28 cellular contexts compared by ENCODE assay signal in genomic region chr21:34181418-34181817, GRCh38.
A peak's percentile ranks its signal among the peaks of the same experiment; 100 is the strongest.
DNase-seq lines count a peak whose midpoint lies in the region; ATAC-seq, FAIRE-seq and TF ChIP-seq lines count a peak whose summit lies in the region.
"Had no signal": no experiment of that assay in that cellular context is flagged by ENCODE, and none has a peak within 500 bp of the region (broad histone marks: within the 10 kb centered on the region; RNA-seq: fewer than 3 reads in every experiment).

No MANE protein-coding gene starts in this region.

- ATAC-seq in Right ventricle myocardium inferior (no peak), psoas muscle (peak in 2 of 4 donors; percentile 48 to 63)
- ATAC-seq in stimulated activated effector memory CD8-positive, alpha-beta T cell treated with anti-CD3 and anti-CD28 coated beads, Interleukin-12 subunit alpha, Interleukin-12 subunit beta, amount 100 ng/mL, for 72 hours, result no peak
- ATAC-seq: activated CD4-positive, alpha-beta T cell treated with anti-CD3 and anti-CD28 coated beads for 36 hours; HCT116 had no signal

- no peak for DNase-seq in left ventricle myocardium inferior
- DNase-seq in Right ventricle myocardium inferior (ENCODE audit: missing footprints), result no peak
- peak in 1 of 2 donors; percentile 62 for DNase-seq in psoas muscle
- no peak for DNase-seq in type B pancreatic cell (ENCODE audit: extremely low spot score, unreplicated experiment)
- no peak for DNase-seq in stimulated activated effector memory CD8-positive, alpha-beta T cell treated with anti-CD3 and anti-CD28 coated beads, Interleukin-12 subunit alpha, Interleukin-12 subunit beta, amount 100 ng/mL, for 72 hours (ENCODE audit: low spot score in 2 of 2)
- no peak for DNase-seq in C1 segment of cervical spinal cord (lab: John Stamatoyannopoulos, UW)
- no peak for DNase-seq in H54 (ENCODE audit: insufficient read length, low spot score)
- DNase-seq: activated CD4-positive, alpha-beta T cell treated with anti-CD3 and anti-CD28 coated beads for 36 hours; activated gamma-delta T cell; activated naive CD8-positive, alpha-beta T cell treated with anti-CD3 and anti-CD28 coated beads, Interleukin-2, amount 10 ng/mL, durations not matched to agents 7 days and 5 days; AML-193; CD4-positive, alpha-beta memory T cell; DMS 273 treated with DMSO at 0.1 percent for 48 hours; mesenchymal stem cell; MM.1S; NCI-H1436; NCI-H345; occipital lobe; stimulated activated CD4-positive, alpha-beta T cell treated with anti-CD3 and anti-CD28 coated beads, Interleukin-2, amount 100 ng/mL, for 24 hours; T-helper 2 cell had no signal

- H3K4me1 ChIP-seq in left ventricle myocardium inferior (peaks cover 6% of the 10 kb centered on the region), ectodermal cell (ENCODE audit: control insufficient read depth, insufficient read depth, low read length) (peaks cover 43% of the 10 kb centered on the region), psoas muscle (peaks cover 23% of the 10 kb centered on the region)
- H3K4me1 ChIP-seq: esophagus muscularis mucosa had no signal

- intact Hi-C loops in left ventricle myocardium inferior (cut with micrococcal nuclease) (no loop called here), Right ventricle myocardium inferior (cut with DNase I) (loop anchor here (5.0 kb wide), 1 partner anchor 54 kb away; no protein-coding TSS in a partner anchor), psoas muscle (cut with DNase I) (loop anchor here (5.0 kb wide), 2 partner anchors 39 to 49 kb away; no protein-coding TSS in a partner anchor)

- WGBS in ectodermal cell, 2 experiments, result 82 to 88% methylated on average over 7 of the region's 7 CpGs
- 51 to 70% (median 64%) methylated on average over 7 of the region's 7 CpGs for WGBS in psoas muscle, 3 donors

- H3K36me3 ChIP-seq in left ventricle myocardium inferior (no peaks in the 10 kb centered on the region), ectodermal cell (ENCODE audit: control insufficient read depth, insufficient read depth, low read length) (no peaks in the 10 kb centered on the region), psoas muscle (ENCODE audit: insufficient read depth in 1 of 2, low read depth in 1 of 2) (no peaks in the 10 kb centered on the region)
- H3K36me3 ChIP-seq: esophagus muscularis mucosa had no signal

- H3K4me1 Mint-ChIP-seq in type B pancreatic cell (ENCODE audit: unreplicated experiment), result peaks cover 28% of the 10 kb centered on the region
- no peaks in the 10 kb centered on the region for H3K4me1 Mint-ChIP-seq in stimulated activated effector memory CD8-positive, alpha-beta T cell treated with anti-CD3 and anti-CD28 coated beads, Interleukin-12 subunit alpha, Interleukin-12 subunit beta, amount 100 ng/mL, for 72 hours
- H3K4me1 Mint-ChIP-seq: CD4-positive, alpha-beta memory T cell had no signal

- H3K27me3 Mint-ChIP-seq in type B pancreatic cell, result peaks cover 3% of the 10 kb centered on the region
- H3K27me3 Mint-ChIP-seq: activated CD4-positive, alpha-beta T cell treated with anti-CD3 and anti-CD28 coated beads for 36 hours; activated naive CD8-positive, alpha-beta T cell treated with anti-CD3 and anti-CD28 coated beads, Interleukin-2, amount 10 ng/mL, durations not matched to agents 7 days and 5 days; CD4-positive, alpha-beta memory T cell had no signal

- no peak for TF ChIP-seq CTCF in left ventricle myocardium inferior (IDR thresholded peaks at IDR 0.05; ENCODE audit: borderline replicate concordance)
- TF ChIP-seq CTCF in psoas muscle (IDR thresholded peaks at IDR 0.05), result no peak
- no peak for TF ChIP-seq CTCF in type B pancreatic cell (conservative IDR thresholded peaks at IDR 0.05)

- no peak for FAIRE-seq in H54 (lab: Jason Lieb, UNC)
- FAIRE-seq: GM12891, HTR-8/SVneo, urothelium cell line had no signal

- no peaks in the 10 kb centered on the region for H3K9me3 ChIP-seq in left ventricle myocardium inferior (replicated peaks)
- no peaks in the 10 kb centered on the region for H3K9me3 ChIP-seq in ectodermal cell (ENCODE audit: control insufficient read depth, low read length)
- H3K9me3 ChIP-seq in psoas muscle, result no peaks in the 10 kb centered on the region
- H3K9me3 ChIP-seq: esophagus muscularis mucosa had no signal

- peaks cover 4% of the 10 kb centered on the region for H3K36me3 Mint-ChIP-seq in type B pancreatic cell
- H3K36me3 Mint-ChIP-seq in stimulated activated effector memory CD8-positive, alpha-beta T cell treated with anti-CD3 and anti-CD28 coated beads, Interleukin-12 subunit alpha, Interleukin-12 subunit beta, amount 100 ng/mL, for 72 hours, result no peaks in the 10 kb centered on the region

- peaks cover 6% of the 10 kb centered on the region for H3K9me3 Mint-ChIP-seq in type B pancreatic cell
- H3K9me3 Mint-ChIP-seq in stimulated activated effector memory CD8-positive, alpha-beta T cell treated with anti-CD3 and anti-CD28 coated beads, Interleukin-12 subunit alpha, Interleukin-12 subunit beta, amount 100 ng/mL, for 72 hours, result no peaks in the 10 kb centered on the region

- peak overlapping the region; percentile 10 for H3K27ac Mint-ChIP-seq in type B pancreatic cell
- no peak overlapping the region for H3K27ac Mint-ChIP-seq in stimulated activated effector memory CD8-positive, alpha-beta T cell treated with anti-CD3 and anti-CD28 coated beads, Interleukin-12 subunit alpha, Interleukin-12 subunit beta, amount 100 ng/mL, for 72 hours
- H3K27ac Mint-ChIP-seq: activated CD4-positive, alpha-beta T cell treated with anti-CD3 and anti-CD28 coated beads for 36 hours; activated naive CD8-positive, alpha-beta T cell treated with anti-CD3 and anti-CD28 coated beads, Interleukin-2, amount 10 ng/mL, durations not matched to agents 7 days and 5 days; CD4-positive, alpha-beta memory T cell had no signal

- no peak for TF ChIP-seq POLR2A in H54 (IDR thresholded peaks at IDR 0.05; ENCODE audit: low read depth, low read length)

- H3K4me3 Mint-ChIP-seq in type B pancreatic cell, result peak overlapping the region; percentile 55
- no peak overlapping the region for H3K4me3 Mint-ChIP-seq in stimulated activated effector memory CD8-positive, alpha-beta T cell treated with anti-CD3 and anti-CD28 coated beads, Interleukin-12 subunit alpha, Interleukin-12 subunit beta, amount 100 ng/mL, for 72 hours
- H3K4me3 Mint-ChIP-seq: activated CD4-positive, alpha-beta T cell treated with anti-CD3 and anti-CD28 coated beads for 36 hours; activated naive CD8-positive, alpha-beta T cell treated with anti-CD3 and anti-CD28 coated beads, Interleukin-2, amount 10 ng/mL, durations not matched to agents 7 days and 5 days; CD4-positive, alpha-beta memory T cell had no signal

- H3K27me3 ChIP-seq in left ventricle myocardium inferior (ENCODE audit: low read depth) (no peaks in the 10 kb centered on the region), ectodermal cell (ENCODE audit: control insufficient read depth, insufficient read depth, low read length, poor library complexity, severe bottlenecking) (no peaks in the 10 kb centered on the region), psoas muscle (ENCODE audit: insufficient read depth in 3 of 3, low read length in 2 of 3) (no peaks in the 10 kb centered on the region)
- H3K27me3 ChIP-seq: esophagus muscularis mucosa, hepatocyte had no signal

- H3K4me3 ChIP-seq in left ventricle myocardium inferior (peak overlapping the region; percentile 34), ectodermal cell (ENCODE audit: insufficient read depth, low read depth, low read length) (no peak overlapping the region), psoas muscle (peak overlapping the region; percentile 61)
- H3K4me3 ChIP-seq: hepatocyte had no signal

- H3K27ac ChIP-seq in left ventricle myocardium inferior (replicated peaks) (peak overlapping the region; percentile 66), ectodermal cell (ENCODE audit: insufficient read depth, low read depth, low read length, poor library complexity, severe bottlenecking) (peak overlapping the region; percentile 40), psoas muscle (peak overlapping the region; percentile 72)
- H3K27ac ChIP-seq: hepatocyte, KMS-11 had no signal
